Comparison of ENCODE assay signal across 11 cellular contexts in genomic region chr5:81788271-81788670, GRCh38. TPM values are rescaled to one million over a fixed set of nuclear protein-coding genes. Genes with fewer than 3 reads are reported as not detected.
A peak's percentile ranks its signal among the peaks of the same experiment; 100 is the strongest.
DNase-seq lines count a peak whose midpoint lies in the region; ATAC-seq and TF ChIP-seq lines count a peak whose summit lies in the region.
"Had no signal": no experiment of that assay in that cellular context is flagged by ENCODE, and none has a peak within 500 bp of the region (broad histone marks: within the 10 kb centered on the region; RNA-seq: fewer than 3 reads in every experiment).

No MANE protein-coding gene starts in this region.

- H3K56ac ChIP-seq in IMR-90 (ENCODE audit: extremely low read depth, insufficient read depth, low read length): peak overlapping the region; percentile 38; the same call in 1 of the 2 replicates

- no peaks in the 10 kb centered on the region for H3K27me3 ChIP-seq in IMR-90 (ENCODE audit: control insufficient read depth, insufficient read depth, low read length)
- no peaks in the 10 kb centered on the region for H3K27me3 ChIP-seq in subcutaneous abdominal adipose tissue (ENCODE audit: control insufficient read depth in 5 of 5, insufficient read depth in 4 of 5, low read length in 5 of 5)

- H3K9ac ChIP-seq in IMR-90 (ENCODE audit: low read depth, low read length) (no peak overlapping the region), subcutaneous abdominal adipose tissue (ENCODE audit: low read length in 5 of 5) (no peak overlapping the region)

- H3K4me1 Mint-ChIP-seq in brain: peaks cover 57% of the 10 kb centered on the region

- H4K8ac ChIP-seq in IMR-90 (ENCODE audit: low read depth in 2 of 2, low read length in 2 of 2): peak overlapping the region in 1 of 2 experiments; percentile 78; a peak in 2 of 4 replicates

- no peaks in the 10 kb centered on the region for H3K79me1 ChIP-seq in IMR-90 (ENCODE audit: low read depth in 1 of 2, low read length in 2 of 2)

- no peak overlapping the region for H2BK5ac ChIP-seq in IMR-90 (ENCODE audit: low read depth, low read length, poor library complexity, severe bottlenecking)

- H4K5ac ChIP-seq in IMR-90 (ENCODE audit: low read depth, low read length): peak overlapping the region; percentile 52

- H2BK20ac ChIP-seq in IMR-90 (ENCODE audit: low read depth, low read length): peak overlapping the region; percentile 64

- H3K9me3 Mint-ChIP-seq in brain: peaks cover 0 to 6% (median 0%) of the 10 kb centered on the region in 5 experiments
- H3K9me3 Mint-ChIP-seq: activated B cell treated with CpG ODN at 0.5 μM for 24 hours had no signal

- CTCF ChIA-PET in IMR-90 (lab: Yijun Ruan, JAX): no interaction called here

- in situ Hi-C loops in IMR-90 (cut with MboI; ENCODE audit: low sequenced_read_pairs): loop anchor here (5.0 kb wide), 1 partner anchor 59 kb away; no protein-coding TSS in a partner anchor
- in situ Hi-C loops in GM13976 (cut with MboI; ENCODE audit: low sequenced_read_pairs, unreplicated experiment): no loop called here

- intact Hi-C loops in IMR-90 (cut with micrococcal nuclease): no loop called here

- TF ChIP-seq CTCF in IMR-90 (conservative IDR thresholded peaks at IDR 0.05; ENCODE audit: low read depth, low read length) (no peak), brain (conservative IDR thresholded peaks at IDR 0.05) (no peak), GM13976 (IDR thresholded peaks at IDR 0.05; ENCODE audit: borderline replicate concordance, control extremely low read depth, extremely low read depth, insufficient read depth, missing control alignments) (no peak)

- H3K4me2 ChIP-seq in IMR-90 (ENCODE audit: low read depth, low read length): peak overlapping the region; percentile 83

- no peak overlapping the region for H3K4me3 ChIP-seq in IMR-90 (ENCODE audit: insufficient read depth, low read depth, low read length)
- no peak overlapping the region for H3K4me3 ChIP-seq in mesodermal cell (ENCODE audit: extremely low read depth, insufficient read depth, low read length, poor library complexity, severe bottlenecking)
- H3K4me3 ChIP-seq in subcutaneous abdominal adipose tissue (ENCODE audit: low read depth in 1 of 5, low read length in 5 of 5): peak overlapping the region in 4 of 5 donors; percentile 27 to 57 (median 36)

- H2BK15ac ChIP-seq in IMR-90 (ENCODE audit: low read depth, low read length): peak overlapping the region; percentile 75; the same call in 2 of the 3 replicates

- H2BK120ac ChIP-seq in IMR-90 (ENCODE audit: low read depth, low read length): peak overlapping the region; percentile 90

- peak overlapping the region; percentile 52 to 75 (median 60) for H3K4me3 Mint-ChIP-seq in brain
- H3K4me3 Mint-ChIP-seq: activated B cell treated with CpG ODN at 0.5 μM for 24 hours had no signal

- no CpG with 5 or more reads among the region's 3 CpGs for WGBS in IMR-90 (ENCODE audit: extremely low coverage in 2 of 2, insufficient read length in 1 of 2), 2 experiments
- 67% methylated on average over 1 of the region's 3 CpGs; no CpG with 5 or more reads in 1 of the 2 experiments for WGBS in mesodermal cell (ENCODE audit: insufficient coverage in 2 of 2), 2 experiments

- no peaks in the 10 kb centered on the region for H4K20me1 ChIP-seq in IMR-90 (ENCODE audit: insufficient read depth, low read length)

- BruUV-seq in IMR-90 (replicated peaks; lab: Mats Ljungman, UMichigan): no TSS peak

- peak overlapping the region; percentile 75 for H3K4ac ChIP-seq in IMR-90 (ENCODE audit: low read depth, low read length)

- dilution Hi-C loops in IMR-90 (cut with HindIII; ENCODE audit: low sequenced_read_pairs, unreplicated experiment): no loop called here

- no peak for TF ChIP-seq RAD21 in IMR-90 (IDR thresholded peaks at IDR 0.05; ENCODE audit: low read length)

- H3K4me1 ChIP-seq in IMR-90 (ENCODE audit: control insufficient read depth, insufficient read depth, low read length): peaks cover 10% of the 10 kb centered on the region
- peaks cover 21% of the 10 kb centered on the region for H3K4me1 ChIP-seq in mesodermal cell (ENCODE audit: control insufficient read depth, insufficient read depth, low read length, poor library complexity, severe bottlenecking)
- H3K4me1 ChIP-seq in subcutaneous abdominal adipose tissue (ENCODE audit: control insufficient read depth in 5 of 5, insufficient read depth in 5 of 5, low read length in 5 of 5): peaks cover 6 to 26% (median 22%) of the 10 kb centered on the region in 5 donors

- H3K9me3 ChIP-seq in IMR-90 (ENCODE audit: control insufficient read depth, insufficient read depth, low read length): no peaks in the 10 kb centered on the region
- no peaks in the 10 kb centered on the region for H3K9me3 ChIP-seq in mesodermal cell (ENCODE audit: control insufficient read depth, low read length)
- no peaks in the 10 kb centered on the region for H3K9me3 ChIP-seq in subcutaneous abdominal adipose tissue (ENCODE audit: control insufficient read depth in 5 of 5, low read length in 5 of 5)

- peaks cover 3% of the 10 kb centered on the region for H3K27me3 Mint-ChIP-seq in brain
- H3K27me3 Mint-ChIP-seq: activated B cell treated with CpG ODN at 0.5 μM for 24 hours had no signal

- POLR2A ChIA-PET in IMR-90 (lab: Charles Lee; ENCODE audit: unreplicated experiment): no interaction called here

- peak overlapping the region; percentile 83 to 96 (median 95) for H3K27ac Mint-ChIP-seq in brain
- H3K27ac Mint-ChIP-seq: activated B cell treated with CpG ODN at 0.5 μM for 24 hours had no signal

- H4K91ac ChIP-seq in IMR-90 (ENCODE audit: insufficient read depth, low read depth, low read length): peak overlapping the region; percentile 88; the same call in 1 of the 2 replicates

- peak overlapping the region; percentile 61 for H3K18ac ChIP-seq in IMR-90 (ENCODE audit: low read depth, low read length)

- no peak overlapping the region for H2AFZ ChIP-seq in IMR-90 (replicated peaks; ENCODE audit: low read length, poor library complexity)

- DNase-seq in IMR-90 (no peak), erythroblast (lab: John Stamatoyannopoulos, UW) (no peak), GM13976 (ENCODE audit: low spot score) (no peak), NCI-H1436 (lab: John Stamatoyannopoulos, UW) (no peak), cerebellar nuclear complex (lab: John Stamatoyannopoulos, UW) (no peak)
- DNase-seq: activated B cell treated with CpG ODN at 0.5 μM for 24 hours; activated T-cell treated with anti-CD3 and anti-CD28 coated beads, Interleukin-2, amount 50 U/mL, for 1 hour; COR-L47 had no signal

- 0 out of 2 replicates have a peak, but pooled peaks have one; percentile 24 for ATAC-seq in IMR-90 (ENCODE audit: low read depth)

- TF ChIP-seq POLR2A in IMR-90 (IDR thresholded peaks at IDR 0.05; ENCODE audit: low read depth, low read length) (no peak), erythroblast (IDR thresholded peaks at IDR 0.05; ENCODE audit: low read length) (no peak)

- H3K14ac ChIP-seq in IMR-90 (replicated peaks; ENCODE audit: low read depth, low read length): peak overlapping the region; percentile 57

- no peaks in the 10 kb centered on the region for H3K36me3 Mint-ChIP-seq in brain

- H3K36me3 ChIP-seq in IMR-90 (ENCODE audit: control insufficient read depth, insufficient read depth, low read length) (no peaks in the 10 kb centered on the region), mesodermal cell (ENCODE audit: control insufficient read depth, insufficient read depth, low read length) (no peaks in the 10 kb centered on the region), subcutaneous abdominal adipose tissue (ENCODE audit: control insufficient read depth in 5 of 5, insufficient read depth in 5 of 5, low read length in 5 of 5) (no peaks in the 10 kb centered on the region)

- H2AK5ac ChIP-seq in IMR-90 (ENCODE audit: low read depth, low read length): no peak overlapping the region

- no peak overlapping the region for H2AK9ac ChIP-seq in IMR-90 (replicated peaks; ENCODE audit: low read depth, low read length, poor library complexity)

- peak overlapping the region; percentile 34; the same call in 1 of the 2 replicates for H3K23ac ChIP-seq in IMR-90 (ENCODE audit: low read depth, low read length)

- H3K27ac ChIP-seq in IMR-90 (ENCODE audit: insufficient read depth, low read length): peak overlapping the region; percentile 55; the same call in 1 of the 2 replicates
- peak overlapping the region; percentile 55 for H3K27ac ChIP-seq in mesodermal cell (ENCODE audit: low read depth, low read length, severe bottlenecking)
- H3K27ac ChIP-seq in subcutaneous abdominal adipose tissue (ENCODE audit: low read depth, low read length): peak overlapping the region; percentile 51

- H3K9me1 ChIP-seq in IMR-90 (ENCODE audit: insufficient read depth, low read length): peaks cover 2% of the 10 kb centered on the region; the same call in 1 of the 2 replicates

TF ChIP-seq in IMR-90, 13 proteins besides CTCF, POLR2A, EP300 and RAD21:
- no peak for TF ChIP-seq NFE2L2 (IDR thresholded peaks at IDR 0.05; ENCODE audit: low read depth, low read length)
- no peak for TF ChIP-seq BHLHE40 (IDR thresholded peaks at IDR 0.05; ENCODE audit: low read depth, low read length)
- TF ChIP-seq ELK1 (IDR thresholded peaks at IDR 0.05; ENCODE audit: borderline replicate concordance, low read depth, low read length): no peak
- no peak for TF ChIP-seq FOS (IDR thresholded peaks at IDR 0.05; ENCODE audit: low read depth, low read length)
- no peak for TF ChIP-seq RFX5 (IDR thresholded peaks at IDR 0.05; ENCODE audit: low read depth, low read length)
- no peak for TF ChIP-seq CHD1 (IDR thresholded peaks at IDR 0.05; ENCODE audit: low read depth, low read length)
- TF ChIP-seq MAFK (IDR thresholded peaks at IDR 0.05; ENCODE audit: low read depth, low read length): no peak
- no peak for TF ChIP-seq MAZ (IDR thresholded peaks at IDR 0.05; ENCODE audit: borderline replicate concordance, low read depth, low read length)
- no peak for TF ChIP-seq SMC3 (IDR thresholded peaks at IDR 0.05; ENCODE audit: low read depth, low read length)
TF ChIP-seq in IMR-90: peak in this region for 0.

RNA-seq across cellular contexts. Expression of gene SSBP2, which starts 37.4 kb away (rescaled TPM):
- total RNA-seq in IMR-90 (2012; rRNA removed): 33.6 and 42.7 TPM in 2 replicates
- 35.0 and 38.4 TPM in 2 replicates for polyA plus RNA-seq in IMR-90 (2012; rRNA removed)
- 14.1 and 16.7 TPM in 2 replicates for polyA plus RNA-seq in IMR-90 (2012; cell fraction: cytosol; rRNA removed)
- polyA plus RNA-seq in IMR-90 (2012; cell fraction: nucleus; rRNA removed; ENCODE audit: low replicate concordance): 15.5 and 49.1 TPM in 2 replicates
- polyA plus RNA-seq in brain (ENCODE audit: insufficient read depth, low read depth, low replicate concordance): 50.5 TPM
- 69.6 TPM for polyA plus RNA-seq in mesodermal cell (2013, experiment 1 of 2)
- 60.9 TPM for polyA plus RNA-seq in mesodermal cell (2013, experiment 2 of 2)

Comparison
In these comparisons a context has a peak if more than half of its experiments do, and no peak if none do; other contexts are left out.
1. H3K4me3 ChIP-seq: peak in subcutaneous abdominal adipose tissue (4 of 5); none in IMR-90 (single experiment) and mesodermal cell (single experiment).
2. Peak in every context shown above with its lines, with median percentiles within 50 percentile points of each other: H3K27ac ChIP-seq.